In genomic region chr2:51068237-51068636, GRCh38 we compare ENCODE assay signal across 21 cellular contexts. TPM values are rescaled to one million over a fixed set of nuclear protein-coding genes. Genes with fewer than 3 reads are reported as not detected.
"Had no signal": no experiment of that assay in that cellular context is flagged by ENCODE, and none has a peak within 500 bp of the region (broad histone marks: within the 10 kb centered on the region; RNA-seq: fewer than 3 reads in every experiment).

No MANE protein-coding gene starts in this region.

- ATAC-seq: activated CD4-positive, alpha-beta T cell treated with anti-CD3 and anti-CD28 coated beads for 36 hours; activated T-helper 17 cell treated with anti-CD3 and anti-CD28 coated beads, Interleukin-2, amount 50 U/mL, for 72 hours; K562 had no signal

- DNase-seq: activated CD4-positive, alpha-beta memory T cell treated with anti-CD3 and anti-CD28 coated beads, Interleukin-2, amount 10 ng/mL, durations not matched to agents 7 days and 5 days; activated CD4-positive, alpha-beta T cell treated with anti-CD3 and anti-CD28 coated beads for 36 hours; activated CD4-positive, alpha-beta T cell treated with anti-CD3 and anti-CD28 coated beads, Interleukin-2, amount 50 U/mL, for 1 hour; activated gamma-delta T cell; activated naive CD4-positive, alpha-beta T cell treated with anti-CD3 and anti-CD28 coated beads for 36 hours; activated T-cell treated with anti-CD3 and anti-CD28 coated beads for 4 hours; activated T-cell treated with anti-CD3 and anti-CD28 coated beads, Interleukin-2, amount 50 U/mL, for 48 hours; amygdala; Karpas-422; NCI-H1930; NCI-H345; NCI-H510A treated with DMSO at 0.1 percent for 48 hours; NCI-H69; PC-9; SK-N-SH; T-helper 1 cell; WERI-Rb-1 had no signal

RNA-seq across cellular contexts. Expression of gene NRXN1, which starts 36.3 kb away (rescaled TPM):
- total RNA-seq: activated CD4-positive, alpha-beta memory T cell treated with anti-CD3 and anti-CD28 coated beads, Interleukin-2, amount 10 ng/mL, durations not matched to agents 7 days and 5 days; activated CD8-positive, alpha-beta memory T cell treated with anti-CD3 and anti-CD28 coated beads for 36 hours; activated naive CD4-positive, alpha-beta T cell treated with anti-CD3 and anti-CD28 coated beads for 36 hours; activated T-helper 17 cell treated with anti-CD3 and anti-CD28 coated beads, Interleukin-2, amount 50 U/mL, for 72 hours; K562; PC-9; T-helper 2 cell treated with Interferon-gamma antibody and Interleukin-4, amounts not matched to agents 100 ng/mL and 5 ng/mL, for 36 hours had no signal
- polyA plus RNA-seq: K562 had no signal
